Comparison of ENCODE assay signal across 9 cellular contexts in genomic region chr21:33655591-33656221, GRCh38. TPM values are rescaled to one million over a fixed set of nuclear protein-coding genes. Genes with fewer than 3 reads are reported as not detected.
DNase-seq lines count a peak whose midpoint lies in the region; ATAC-seq, FAIRE-seq and TF ChIP-seq lines count a peak whose summit lies in the region.
"Had no signal": no experiment of that assay in that cellular context is flagged by ENCODE, and none has a peak within 500 bp of the region (broad histone marks: within the 10 kb centered on the region; RNA-seq: fewer than 3 reads in every experiment).

No MANE protein-coding gene starts in this region.

- H3K79me2 ChIP-seq in OCI-LY7 (ENCODE audit: insufficient read depth, low read depth, low read length): no peaks in the 10 kb centered on the region

- H2AFZ ChIP-seq in OCI-LY7 (ENCODE audit: low read length): no peak overlapping the region

- H3K27ac ChIP-seq in AG04450 (ENCODE audit: low read depth, low read length) (peak overlapping the region; percentile 82), HUES6 (ENCODE audit: low read depth, low read length) (peak overlapping the region; percentile 61; the same call in 1 of the 2 replicates), lung (ENCODE audit: low read depth in 1 of 2, low read length in 1 of 2) (peak overlapping the region in 1 of 2 donors; percentile 42), OCI-LY7 (ENCODE audit: low read depth, low read length, poor library complexity, severe bottlenecking) (no peak overlapping the region)

- H3K36me3 ChIP-seq in HUES6 (ENCODE audit: control insufficient read depth, insufficient read depth, low read length): no peaks in the 10 kb centered on the region
- no peaks in the 10 kb centered on the region for H3K36me3 ChIP-seq in bronchial epithelial cell (ENCODE audit: control insufficient read depth, insufficient read depth, low read length)
- no peaks in the 10 kb centered on the region for H3K36me3 ChIP-seq in lung (ENCODE audit: control insufficient read depth in 2 of 2, insufficient read depth in 2 of 2, low read length in 2 of 2)
- no peaks in the 10 kb centered on the region for H3K36me3 ChIP-seq in OCI-LY7 (ENCODE audit: insufficient read depth, low read length)

- H3K9me2 ChIP-seq in OCI-LY7 (ENCODE audit: insufficient read depth, low read length): no peaks in the 10 kb centered on the region

- no TSS peak for BruUV-seq in OCI-LY7 (replicated peaks; lab: Mats Ljungman, UMichigan)

- 65 to 83% methylated on average over 8 of the region's 8 CpGs for WGBS in lung, 2 donors

- FAIRE-seq in bronchial epithelial cell (lab: Jason Lieb, UNC): no peak

- POLR2A ChIA-PET in AG04450 (lab: Yijun Ruan, JAX): interaction anchor here (0.7 to 0.8 kb wide), 2 partner anchors 30 to 238 kb away, joined by 8 to 13 read pairs; no protein-coding TSS in a partner anchor
- POLR2A ChIA-PET in OCI-LY7 (lab: Charles Lee): interaction anchor here (0.6 kb wide), 1 partner anchor 82 kb away, joined by 3 read pairs; no protein-coding TSS in a partner anchor

- TF ChIP-seq CTCF in AG04450 (IDR thresholded peaks at IDR 0.05; ENCODE audit: low read depth, low read length) (no peak), bronchial epithelial cell (IDR thresholded peaks at IDR 0.05; ENCODE audit: insufficient read depth, low read length, severe bottlenecking) (no peak), lung (IDR thresholded peaks at IDR 0.05; ENCODE audit: control extremely low read depth, extremely low read depth) (no peak), OCI-LY7 (conservative IDR thresholded peaks at IDR 0.05; ENCODE audit: low read length) (no peak), GM20000 (IDR thresholded peaks at IDR 0.05; ENCODE audit: extremely low read depth, missing control alignments) (no peak)

- no peak overlapping the region for H3K4me2 ChIP-seq in OCI-LY7 (ENCODE audit: low read length)

- H3K27me3 ChIP-seq in AG04450 (ENCODE audit: control insufficient read depth, insufficient read depth, low read length): no peaks in the 10 kb centered on the region
- H3K27me3 ChIP-seq in HUES6 (ENCODE audit: control insufficient read depth, insufficient read depth, low read length): no peaks in the 10 kb centered on the region
- no peaks in the 10 kb centered on the region for H3K27me3 ChIP-seq in bronchial epithelial cell (ENCODE audit: control insufficient read depth, insufficient read depth, low read length)
- H3K27me3 ChIP-seq in lung (ENCODE audit: control insufficient read depth, insufficient read depth): no peaks in the 10 kb centered on the region

- H3K9ac ChIP-seq in HUES6 (ENCODE audit: low read length): no peak overlapping the region

- intact Hi-C loops in OCI-LY7 (cut with micrococcal nuclease; ENCODE audit: unreplicated experiment): no loop called here

- H3K4me3 ChIP-seq in AG04450 (ENCODE audit: low read depth, low read length) (no peak overlapping the region), HUES6 (ENCODE audit: low read depth, low read length) (no peak overlapping the region), bronchial epithelial cell (ENCODE audit: low read depth, low read length) (no peak overlapping the region), lung (no peak overlapping the region), OCI-LY7 (ENCODE audit: low read depth, low read length, poor library complexity, severe bottlenecking) (no peak overlapping the region)

- ATAC-seq in lung (ENCODE audit: insufficient read depth, low FRiP score) (peak; percentile 72), GM19397 (IDR thresholded peaks at IDR 0.05; ENCODE audit: unreplicated experiment) (no peak)

- CTCF ChIA-PET in AG04450 (lab: Charles Lee): no interaction called here
- CTCF ChIA-PET in OCI-LY7 (lab: Charles Lee; ENCODE audit: unreplicated experiment): no interaction called here

- no peaks in the 10 kb centered on the region for H4K20me1 ChIP-seq in OCI-LY7 (ENCODE audit: insufficient read depth, low read length)

- DNase-seq in AG04450 (ENCODE audit: low read depth, low spot score) (peak; percentile 88), bronchial epithelial cell (ENCODE audit: low read depth) (peak; percentile 97), lung (ENCODE audit: low spot score) (peak; percentile 49), NCI-H1092 (lab: John Stamatoyannopoulos, UW) (no peak), OCI-LY7 (ENCODE audit: low spot score) (no peak), GM20000 (ENCODE audit: low spot score) (no peak)
- DNase-seq: DMS79 had no signal

- H3K4me1 ChIP-seq in HUES6 (ENCODE audit: control insufficient read depth, insufficient read depth, low read length) (peaks cover 64% of the 10 kb centered on the region), lung (ENCODE audit: control insufficient read depth in 2 of 2, insufficient read depth in 2 of 2, low read length in 2 of 2) (peaks cover 11 to 20% of the 10 kb centered on the region in 2 donors), OCI-LY7 (ENCODE audit: insufficient read depth, low read length, poor library complexity, severe bottlenecking) (no peaks in the 10 kb centered on the region)

- H3K9me3 ChIP-seq in AG04450 (ENCODE audit: control insufficient read depth, insufficient read depth, low read length) (no peaks in the 10 kb centered on the region), HUES6 (ENCODE audit: control insufficient read depth, insufficient read depth, low read depth, low read length) (no peaks in the 10 kb centered on the region; the same call in 1 of the 2 replicates), lung (ENCODE audit: control insufficient read depth in 2 of 2, insufficient read depth in 1 of 2, low read length in 1 of 2) (no peaks in the 10 kb centered on the region), OCI-LY7 (ENCODE audit: low read length) (no peaks in the 10 kb centered on the region)

RNA-seq across cellular contexts. Expression of gene ITSN1, which starts 13.4 kb away (rescaled TPM):
- polyA plus RNA-seq in AG04450 (2011; rRNA removed) (51.5 and 54.3 TPM in 2 replicates), lung (10 to 100 TPM; 11.2 to 12.0 TPM)
- 70.0 and 92.0 TPM in 2 replicates for polyA minus RNA-seq in AG04450 (2011; rRNA and poly(A)+ RNA removed)
- total RNA-seq in bronchial epithelial cell (15.0 and 15.5 TPM in 2 replicates), lung (10 to 100 TPM; 27.6 to 46.0 TPM), OCI-LY7 (2022) (4.8 and 5.9 TPM in 2 replicates)
- 0.60 and 5.4 TPM in 2 replicates for total RNA-seq in OCI-LY7 (2014; rRNA removed; shearing (Covaris generic))

RNA-seq across cellular contexts. Expression of gene CRYZL1, which starts 14.2 kb away (rescaled TPM):
- 43.9 and 58.4 TPM in 2 replicates for polyA plus RNA-seq in AG04450 (2011; rRNA removed)
- 23.8 and 40.5 TPM in 2 replicates for polyA minus RNA-seq in AG04450 (2011; rRNA and poly(A)+ RNA removed)
- total RNA-seq in bronchial epithelial cell: 10.8 and 23.0 TPM in 2 replicates
- total RNA-seq in lung: 10 to 100 TPM; 31.6 to 64.2 TPM
- polyA plus RNA-seq in lung: 10 to 100 TPM; 16.4 to 28.9 TPM
- total RNA-seq in OCI-LY7 (2014; rRNA removed; shearing (Covaris generic)): 19.8 and 26.4 TPM in 2 replicates
- total RNA-seq in OCI-LY7 (2022): 37.9 and 40.0 TPM in 2 replicates

Comparison
In these comparisons a context has a peak if more than half of its experiments do, and no peak if none do; other contexts are left out.
1. DNase-seq: peak in AG04450 (single experiment), bronchial epithelial cell (single experiment) and lung (single experiment); none in NCI-H1092 (single experiment), OCI-LY7 (single experiment) and GM20000 (single experiment).